ENCODE assay signal across 13 cellular contexts in genomic region chr1:182787002-182787324, GRCh38. TPM values are rescaled to one million over a fixed set of nuclear protein-coding genes. Genes with fewer than 3 reads are reported as not detected.
DNase-seq lines count a peak whose midpoint lies in the region; ATAC-seq, FAIRE-seq and TF ChIP-seq lines count a peak whose summit lies in the region.
"Had no signal": no experiment of that assay in that cellular context is flagged by ENCODE, and none has a peak within 500 bp of the region (broad histone marks: within the 10 kb centered on the region; RNA-seq: fewer than 3 reads in every experiment).

No MANE protein-coding gene starts in this region.

- POLR2A ChIA-PET in A549 (lab: Yijun Ruan, JAX), result no interaction called here

- DNase-seq in A549 (ENCODE audit: low read depth in 1 of 2, low spot score in 1 of 2), result no peak
- no peak for DNase-seq in GM20000 (ENCODE audit: low spot score)
- no peak for DNase-seq in RWPE2 (ENCODE audit: low spot score)
- DNase-seq in neural crest cell (ENCODE audit: low read depth, low spot score), result no peak
- DNase-seq in H54 (ENCODE audit: insufficient read length, low spot score), result no peak
- DNase-seq in NCI-H774 (lab: John Stamatoyannopoulos, UW), result no peak
- DNase-seq in right cardiac atrium, result no peak
- DNase-seq: DMS79 had no signal

- no peaks in the 10 kb centered on the region for H3K36me3 Mint-ChIP-seq in neural crest cell (ENCODE audit: low read depth)

- TF ChIP-seq RAD21 in A549 (conservative IDR thresholded peaks at IDR 0.05 in 1 of 2, IDR thresholded peaks at IDR 0.05 in 1 of 2), result no peak

- H3K9me3 ChIP-seq in A549 (no peaks in the 10 kb centered on the region), RWPE2 (ENCODE audit: severe bottlenecking) (no peaks in the 10 kb centered on the region), right cardiac atrium (ENCODE audit: control insufficient read depth, low read length) (no peaks in the 10 kb centered on the region)
- H3K9me3 ChIP-seq: BLaER1 had no signal

- no peaks in the 10 kb centered on the region for H3K9me3 Mint-ChIP-seq in neural crest cell

- FAIRE-seq in A549 (lab: Jason Lieb, UNC) (no peak), H54 (lab: Jason Lieb, UNC) (no peak)
- FAIRE-seq: A204.1 had no signal

- CTCF ChIA-PET in A549 (lab: Yijun Ruan, JAX), result interaction anchor here (1.1 to 13.8 kb wide), 6 partner anchors 14 to 702 kb away, joined by 3 to 415 read pairs (median 5); partner anchors contain the start of gene RGS16

- H3K4me2 ChIP-seq in A549, result no peak overlapping the region
- H3K4me2 ChIP-seq: BLaER1 had no signal

- no peak for TF ChIP-seq EP300 in A549 (IDR thresholded peaks at IDR 0.05)

- H3K27ac Mint-ChIP-seq in neural crest cell (ENCODE audit: unreplicated experiment), result no peak overlapping the region

- H3K4me3 ChIP-seq in A549 (no peak overlapping the region), RWPE2 (ENCODE audit: severe bottlenecking) (no peak overlapping the region), right cardiac atrium (ENCODE audit: low read length) (no peak overlapping the region)
- H3K4me3 ChIP-seq: BLaER1, GM23248 had no signal

- H3K4me1 ChIP-seq in A549, result no peaks in the 10 kb centered on the region
- H3K4me1 ChIP-seq in RWPE2 (ENCODE audit: insufficient read depth, poor library complexity, severe bottlenecking), result peaks cover 4% of the 10 kb centered on the region
- H3K4me1 ChIP-seq in right cardiac atrium (ENCODE audit: control insufficient read depth, insufficient read depth, low read length), result no peaks in the 10 kb centered on the region

- ATAC-seq in A549, result no peak
- ATAC-seq in RWPE2 (ENCODE audit: low read depth), result no peak
- no peak for ATAC-seq in right cardiac atrium

- peaks cover 40% of the 10 kb centered on the region for H3K4me1 Mint-ChIP-seq in neural crest cell

- 61% methylated on average over 4 of the region's 4 CpGs for WGBS in A549 (ENCODE audit: missing lambda C conversion rate)
- 65% methylated on average over 4 of the region's 4 CpGs for WGBS in right cardiac atrium

- H3K27me3 Mint-ChIP-seq in neural crest cell (ENCODE audit: low read depth), result peaks cover 31% of the 10 kb centered on the region

- no peaks in the 10 kb centered on the region for H3K36me3 ChIP-seq in RWPE2 (ENCODE audit: low read depth)
- H3K36me3 ChIP-seq: BLaER1 had no signal

- peak overlapping the region; percentile 82 for H3K4me3 Mint-ChIP-seq in neural crest cell

- intact Hi-C loops in right cardiac atrium (cut with DNase I), result loop anchor here in 2 of 4 donors (10.0 kb wide), 2 partner anchors 342 to 702 kb away; no protein-coding TSS in a partner anchor

- H3K27ac ChIP-seq in A549 (no peak overlapping the region), RWPE2 (ENCODE audit: poor library complexity, severe bottlenecking) (no peak overlapping the region), right cardiac atrium (ENCODE audit: low read length) (no peak overlapping the region)
- H3K27ac ChIP-seq: BLaER1, GM23248, RWPE1 had no signal

- no peak for TF ChIP-seq POLR2A in A549 (IDR thresholded peaks at IDR 0.05; ENCODE audit: low read length)
- TF ChIP-seq POLR2A in H54 (IDR thresholded peaks at IDR 0.05; ENCODE audit: low read depth, low read length), result no peak

- H3K27me3 ChIP-seq in RWPE2 (ENCODE audit: insufficient read depth, poor library complexity, severe bottlenecking), result peaks cover 10% of the 10 kb centered on the region
- no peaks in the 10 kb centered on the region for H3K27me3 ChIP-seq in right cardiac atrium (ENCODE audit: control insufficient read depth, insufficient read depth)

- TF ChIP-seq CTCF in A549 (IDR thresholded peaks at IDR 0.05) (peak; percentile 8; the same call in 2 of the 3 replicates), GM20000 (IDR thresholded peaks at IDR 0.05; ENCODE audit: extremely low read depth, missing control alignments) (peak; percentile 8), RWPE2 (IDR thresholded peaks at IDR 0.05; ENCODE audit: poor library complexity, severe bottlenecking) (peak; percentile 29), neural crest cell (conservative IDR thresholded peaks at IDR 0.05) (no peak)

TF ChIP-seq in A549, 52 proteins besides CTCF, POLR2A, EP300 and RAD21:
- TF ChIP-seq ZSCAN20 (CRISPR knock-in tag; IDR thresholded peaks at IDR 0.05) (no peak), CBX2 (IDR thresholded peaks at IDR 0.05; ENCODE audit: borderline replicate concordance, low read depth) (no peak), HEYL (CRISPR knock-in tag; IDR thresholded peaks at IDR 0.05) (no peak), KDM5A (IDR thresholded peaks at IDR 0.05) (no peak), RARB (CRISPR knock-in tag; IDR thresholded peaks at IDR 0.05) (no peak), CHD2 (IDR thresholded peaks at IDR 0.05; ENCODE audit: low read length, partially characterized antibody) (no peak), EHF (CRISPR knock-in tag; IDR thresholded peaks at IDR 0.05) (no peak), JUN (IDR thresholded peaks at IDR 0.05) (no peak), CEBPB (IDR thresholded peaks at IDR 0.05) (no peak)

RNA-seq across cellular contexts. Expression of gene NPL, which starts 2.6 kb away (rescaled TPM):
- polyA plus RNA-seq in A549 (2011; rRNA removed) (1.0 and 1.3 TPM in 2 replicates), A549 (2017; fragmentation: RNase III; extraction: RNeasy Plus Mini Kit Qiagen cat#74134 plus additional on column Dnase treatment) (0.66 to 0.80 TPM (median 0.70 TPM) in 3 replicates), right cardiac atrium (3.2 TPM)
- polyA plus RNA-seq in A549 (2012; cell fraction: cytosol; rRNA removed), result 0.12 and 0.22 TPM in 2 replicates
- 0.12 and 0.42 TPM in 2 replicates for polyA plus RNA-seq in A549 (2012; cell fraction: nucleus; rRNA removed)
- polyA minus RNA-seq in A549 (2011; rRNA and poly(A)+ RNA removed), result 0.25 and 0.78 TPM in 2 replicates
- total RNA-seq in neural crest cell (9.1 and 12.7 TPM in 2 replicates), right cardiac atrium (1 to 10 TPM; 5.8 to 9.6 (median 9.4) TPM)
- total RNA-seq: PC-3 had no signal

RNA-seq across cellular contexts. Expression of gene DHX9, which starts 52.2 kb away (rescaled TPM):
- polyA plus RNA-seq in A549 (2011; rRNA removed), result 222 and 247 TPM in 2 replicates
- 145 and 149 TPM in 2 replicates for polyA plus RNA-seq in A549 (2012; cell fraction: cytosol; rRNA removed)
- 150 and 289 TPM in 2 replicates for polyA plus RNA-seq in A549 (2012; cell fraction: nucleus; rRNA removed)
- 194 to 206 TPM (median 205 TPM) in 3 replicates for polyA plus RNA-seq in A549 (2017; fragmentation: RNase III; extraction: RNeasy Plus Mini Kit Qiagen cat#74134 plus additional on column Dnase treatment)
- polyA minus RNA-seq in A549 (2011; rRNA and poly(A)+ RNA removed), result 173 and 213 TPM in 2 replicates
- 404 and 426 TPM in 2 replicates for total RNA-seq in neural crest cell
- 10 to 100 TPM; 70.3 to 94.7 (median 75.5) TPM for total RNA-seq in right cardiac atrium
- 41.3 TPM for polyA plus RNA-seq in right cardiac atrium
